In the genomic region with DNA sequence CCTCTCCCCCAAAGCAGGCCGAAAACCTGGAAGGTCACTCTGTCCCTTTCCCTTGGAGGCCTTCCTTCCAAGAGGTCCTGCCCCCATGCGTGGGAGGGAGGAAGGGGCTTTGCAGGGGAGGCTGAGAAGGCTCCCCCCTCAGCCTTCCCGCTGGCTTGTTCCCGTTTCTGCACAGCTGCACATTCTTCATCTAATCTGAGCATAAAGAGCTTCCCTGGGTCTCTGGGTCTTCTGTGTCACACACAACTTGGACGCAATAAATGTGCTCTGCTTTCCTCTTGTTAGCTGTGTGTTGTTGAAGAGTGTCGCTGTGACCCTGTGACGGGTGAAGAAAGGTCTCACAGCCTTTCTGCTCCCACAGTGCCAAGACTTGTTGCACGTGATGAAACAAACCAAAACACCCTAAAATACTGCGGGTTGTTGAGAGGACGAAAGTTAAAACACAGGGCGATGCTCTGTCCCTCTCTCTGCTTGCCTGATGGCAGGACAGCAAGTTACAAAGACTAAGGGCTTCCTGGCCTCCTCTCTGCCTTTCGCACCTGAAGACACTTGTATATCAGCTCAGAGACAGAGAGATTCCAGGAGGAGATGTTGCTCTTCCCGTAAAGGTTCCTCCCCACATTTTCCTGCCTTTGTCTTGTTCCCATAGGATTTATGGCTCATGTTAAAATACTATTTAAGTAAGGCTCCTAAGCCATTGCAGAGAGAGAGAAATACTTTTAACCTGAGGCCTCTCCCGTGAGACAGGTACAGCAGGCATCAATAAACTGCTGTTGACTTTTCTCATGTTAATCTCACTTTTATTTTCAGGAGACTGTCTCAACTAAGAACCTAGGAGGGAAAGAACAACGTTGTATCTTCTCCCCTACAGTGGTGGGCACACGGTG, we compare ENCODE assay signal across 2 cellular contexts.
TF ChIP-seq lines count a peak whose summit lies in the region.

No MANE protein-coding gene starts in this region.

TF ChIP-seq in IMR-90, 13 proteins besides CTCF, POLR2A, EP300 and RAD21:
- TF ChIP-seq RFX5 (IDR thresholded peaks at IDR 0.05; ENCODE audit: low read depth, low read length) (no peak), RCOR1 (IDR thresholded peaks at IDR 0.05; ENCODE audit: insufficient replicate concordance, low read length) (no peak)
TF ChIP-seq in IMR-90: peak in this region for 0.

TF ChIP-seq in liver, 16 proteins besides CTCF, POLR2A, EP300 and RAD21:
- no peak for TF ChIP-seq TAF1 (conservative IDR thresholded peaks at IDR 0.05)
- TF ChIP-seq NR2F2 (IDR thresholded peaks at IDR 0.05) = peak; percentile 97
- no peak for TF ChIP-seq HNF4G (IDR thresholded peaks at IDR 0.05)
- TF ChIP-seq SP1 (IDR thresholded peaks at IDR 0.05) = peak; percentile 55
- peak; percentile 40 to 41 for TF ChIP-seq RXRA (IDR thresholded peaks at IDR 0.05)
- TF ChIP-seq, protein P1, sequence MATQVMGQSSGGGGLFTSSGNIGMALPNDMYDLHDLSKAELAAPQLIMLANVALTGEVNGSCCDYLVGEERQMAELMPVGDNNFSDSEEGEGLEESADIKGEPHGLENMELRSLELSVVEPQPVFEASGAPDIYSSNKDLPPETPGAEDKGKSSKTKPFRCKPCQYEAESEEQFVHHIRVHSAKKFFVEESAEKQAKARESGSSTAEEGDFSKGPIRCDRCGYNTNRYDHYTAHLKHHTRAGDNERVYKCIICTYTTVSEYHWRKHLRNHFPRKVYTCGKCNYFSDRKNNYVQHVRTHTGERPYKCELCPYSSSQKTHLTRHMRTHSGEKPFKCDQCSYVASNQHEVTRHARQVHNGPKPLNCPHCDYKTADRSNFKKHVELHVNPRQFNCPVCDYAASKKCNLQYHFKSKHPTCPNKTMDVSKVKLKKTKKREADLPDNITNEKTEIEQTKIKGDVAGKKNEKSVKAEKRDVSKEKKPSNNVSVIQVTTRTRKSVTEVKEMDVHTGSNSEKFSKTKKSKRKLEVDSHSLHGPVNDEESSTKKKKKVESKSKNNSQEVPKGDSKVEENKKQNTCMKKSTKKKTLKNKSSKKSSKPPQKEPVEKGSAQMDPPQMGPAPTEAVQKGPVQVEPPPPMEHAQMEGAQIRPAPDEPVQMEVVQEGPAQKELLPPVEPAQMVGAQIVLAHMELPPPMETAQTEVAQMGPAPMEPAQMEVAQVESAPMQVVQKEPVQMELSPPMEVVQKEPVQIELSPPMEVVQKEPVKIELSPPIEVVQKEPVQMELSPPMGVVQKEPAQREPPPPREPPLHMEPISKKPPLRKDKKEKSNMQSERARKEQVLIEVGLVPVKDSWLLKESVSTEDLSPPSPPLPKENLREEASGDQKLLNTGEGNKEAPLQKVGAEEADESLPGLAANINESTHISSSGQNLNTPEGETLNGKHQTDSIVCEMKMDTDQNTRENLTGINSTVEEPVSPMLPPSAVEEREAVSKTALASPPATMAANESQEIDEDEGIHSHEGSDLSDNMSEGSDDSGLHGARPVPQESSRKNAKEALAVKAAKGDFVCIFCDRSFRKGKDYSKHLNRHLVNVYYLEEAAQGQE (IDR thresholded peaks at IDR 0.05) = peak; percentile 57
